ENCODE assay signal across 8 cellular contexts in the genomic region with DNA sequence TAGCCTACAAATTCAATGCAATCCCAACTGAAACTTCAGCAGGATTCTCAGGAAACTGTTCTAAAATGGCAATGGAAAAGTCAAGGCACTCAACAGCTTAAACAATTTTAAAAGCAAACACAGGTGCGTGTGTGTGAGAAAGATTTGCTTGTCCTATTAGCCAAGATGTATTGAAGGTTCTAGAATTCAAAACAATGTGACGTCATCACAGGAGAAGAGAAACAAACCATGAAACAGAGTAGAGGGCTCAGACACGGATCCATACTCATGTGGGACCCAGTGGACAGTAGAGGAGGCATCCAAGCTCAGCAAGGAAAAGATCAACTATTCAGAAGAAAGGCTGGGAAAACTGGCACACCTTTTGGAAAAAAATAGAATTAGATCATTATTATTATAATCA.
"Had no signal": no experiment of that assay in that cellular context is flagged by ENCODE, and none has a peak within 500 bp of the region (broad histone marks: within the 10 kb centered on the region; RNA-seq: fewer than 3 reads in every experiment).

No MANE protein-coding gene starts in this region.

- H3K4me3 ChIP-seq: GM12878 had no signal

- ATAC-seq: GM12878 had no signal

- DNase-seq: GDM1, GF-D8 had no signal

- FAIRE-seq: G401.6, GM12878, GM12891, GM12892, GM18507, GM19239 had no signal
